In the genomic region with DNA sequence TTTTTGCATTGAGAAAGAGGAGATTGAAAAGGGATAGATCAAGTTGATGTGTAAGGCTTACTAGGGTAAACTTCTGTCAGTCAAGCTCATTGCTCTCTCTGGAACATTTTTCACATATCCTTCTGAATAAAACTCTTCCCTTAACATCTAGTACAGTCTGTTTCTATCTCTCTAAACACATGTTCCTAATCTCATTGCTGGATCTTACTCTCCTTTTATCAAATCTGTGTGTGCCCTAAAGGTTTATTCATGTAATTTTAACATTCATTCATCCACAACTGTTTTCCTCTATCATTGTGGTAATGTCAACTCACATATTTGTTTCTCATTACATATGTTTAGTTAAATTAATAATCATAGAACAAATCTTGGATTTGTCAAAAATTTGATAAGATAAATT, we compare ENCODE assay signal across 10 cellular contexts.
"Had no signal": no experiment of that assay in that cellular context is flagged by ENCODE, and none has a peak within 500 bp of the region (broad histone marks: within the 10 kb centered on the region; RNA-seq: fewer than 3 reads in every experiment).

No MANE protein-coding gene starts in this region.

- H3K4me3 ChIP-seq: GM23248, HAP-1 had no signal

- H3K27ac Mint-ChIP-seq: H9, HFFc6 had no signal

- H2AFZ ChIP-seq: GM23248 had no signal

- H3K9me3 Mint-ChIP-seq: HFFc6 had no signal

- FAIRE-seq: H1, H54 had no signal

- H3K4me3 Mint-ChIP-seq: H9, HFFc6 had no signal

- H3K27ac ChIP-seq: GM23248 had no signal

- H3K4me1 ChIP-seq: HAP-1 had no signal

- DNase-seq: GM23248, GOT3, H7, H9, HCEC 1CT, HFFc6 had no signal

- H3K9me3 ChIP-seq: HAP-1 had no signal

- H3K9ac ChIP-seq: GM23248 had no signal

- ATAC-seq: HCT116 had no signal

- H3K36me3 ChIP-seq: HAP-1 had no signal
